14 cellular contexts compared by ENCODE assay signal in the genomic region with DNA sequence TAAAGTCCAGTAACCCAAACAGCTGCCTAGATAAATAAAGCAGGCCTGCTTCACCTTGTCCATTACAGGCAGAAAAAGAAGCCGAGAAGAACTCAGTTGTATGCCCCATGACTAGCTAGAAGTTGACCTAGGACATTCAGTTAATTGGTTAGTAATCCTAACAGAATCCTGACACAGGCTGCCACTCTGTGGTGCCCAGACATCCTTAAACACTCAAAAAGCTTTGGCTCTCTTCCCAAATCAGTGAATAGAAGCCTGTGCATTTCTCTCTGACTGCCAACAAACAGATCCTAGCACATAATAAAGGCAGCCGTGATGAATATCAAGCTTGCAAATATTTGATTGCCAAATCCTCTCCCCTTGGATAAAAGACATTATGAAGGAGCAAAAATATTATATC.
DNase-seq lines count a peak whose midpoint lies in the region; ATAC-seq lines count a peak whose summit lies in the region.
"Had no signal": no experiment of that assay in that cellular context is flagged by ENCODE, and none has a peak within 500 bp of the region (broad histone marks: within the 10 kb centered on the region; RNA-seq: fewer than 3 reads in every experiment).

No MANE protein-coding gene starts in this region.

- ATAC-seq in HG03139 (IDR thresholded peaks at IDR 0.05; ENCODE audit: unreplicated experiment) (no peak), GM19455 (IDR thresholded peaks at IDR 0.05; ENCODE audit: unreplicated experiment) (no peak)
- ATAC-seq: HCT116 had no signal

- DNase-seq in AG08395 (ENCODE audit: low spot score) (peak; percentile 11), GM03348 (ENCODE audit: low spot score) (peak; percentile 30), NCI-H446 treated with DMSO at 0.1 percent for 48 hours (lab: John Stamatoyannopoulos, UW) (peak; percentile 82), glomerular visceral epithelial cell (ENCODE audit: extremely low spot score) (peak; percentile 1), UCSD-AML1 (lab: John Stamatoyannopoulos, UW; ENCODE audit: unreplicated experiment) (no peak)
- DNase-seq in activated CD8-positive, alpha-beta memory T cell treated with anti-CD3 and anti-CD28 coated beads, Interleukin-2, amount 50 U/mL, for 48 hours: no peak
- DNase-seq: activated CD4-positive, alpha-beta T cell treated with anti-CD3 and anti-CD28 coated beads for 1 hour; activated T-cell treated with anti-CD3 and anti-CD28 coated beads, Interleukin-2, amount 50 U/mL, for 24 hours; adrenal gland; stimulated activated CD4-positive, alpha-beta T cell treated with anti-CD3 and anti-CD28 coated beads, Interleukin-1b, Interleukin-23, amount 100 ng/mL, for 48 hours; uterus had no signal

Comparison
In these comparisons a context has a peak if more than half of its experiments do, and no peak if none do; other contexts are left out.
1. DNase-seq: peak in AG08395 (single experiment), GM03348 (single experiment), NCI-H446 treated with DMSO at 0.1 percent for 48 hours (single experiment) and glomerular visceral epithelial cell (single experiment); none in UCSD-AML1 (single experiment) and activated CD8-positive, alpha-beta memory T cell treated with anti-CD3 and anti-CD28 coated beads, Interleukin-2, amount 50 U/mL, for 48 hours (single experiment).